Comparison of ENCODE assay signal across 23 cellular contexts in the genomic region with DNA sequence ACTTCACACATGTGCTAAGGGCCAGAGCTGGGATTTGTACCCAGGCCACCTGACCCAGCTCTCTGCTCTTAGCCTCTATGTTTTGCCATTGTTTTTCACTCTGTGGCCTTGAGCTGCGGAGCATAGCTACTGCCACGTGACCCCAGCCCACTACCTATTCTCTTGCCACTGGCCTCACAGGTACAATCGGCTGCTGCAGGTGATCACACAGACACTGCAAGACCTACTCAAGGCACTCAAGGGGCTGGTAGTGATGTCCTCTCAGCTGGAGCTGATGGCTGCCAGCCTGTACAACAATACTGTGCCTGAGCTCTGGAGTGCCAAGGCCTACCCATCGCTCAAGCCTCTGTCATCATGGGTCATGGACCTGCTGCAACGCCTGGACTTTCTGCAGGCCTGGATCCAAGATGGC. TPM values are rescaled to one million over a fixed set of nuclear protein-coding genes. Genes with fewer than 3 reads are reported as not detected.
"Had no signal": no experiment of that assay in that cellular context is flagged by ENCODE, and none has a peak within 500 bp of the region (broad histone marks: within the 10 kb centered on the region; RNA-seq: fewer than 3 reads in every experiment).

No MANE protein-coding gene starts in this region.

- H3K27me3 Mint-ChIP-seq: activated CD4-positive, alpha-beta T cell treated with anti-CD3 and anti-CD28 coated beads, Interleukin-2, amount 10 ng/mL, durations not matched to agents 24 days and 14 days; activated naive CD4-positive, alpha-beta T cell treated with anti-CD3 and anti-CD28 coated beads, Interleukin-2, amount 10 ng/mL, durations not matched to agents 7 days and 5 days; activated T-cell treated with anti-CD3 and anti-CD28 coated beads, Interleukin-2, amount 50 U/mL, for 24 hours; dendritic cell treated with granulocyte-macrophage colony-stimulating factor and Interleukin-4, amounts not matched to agents 40 ng/mL and 50 ng/mL, for 4 days; progenitor cell of endocrine pancreas; stimulated activated memory B cell treated with anti-CD40 and anti-IgM and Interleukin-4, amounts not matched to agents 10 μg/mL and 1 μg/mL and 100 μg/mL, for 72 hours; type B pancreatic cell had no signal

- H3K4me1 ChIP-seq: ascending aorta, testis had no signal

- H3K27me3 ChIP-seq: ascending aorta, esophagus squamous epithelium, testis had no signal

- ATAC-seq: activated CD8-positive, alpha-beta T cell treated with anti-CD3 and anti-CD28 coated beads, Interleukin-2, amount 10 ng/mL, durations not matched to agents 7 days and 5 days; right cardiac atrium; stimulated activated memory B cell treated with anti-CD40 and anti-IgM and Interleukin-4, amounts not matched to agents 10 μg/mL and 1 μg/mL and 100 μg/mL, for 72 hours had no signal

- H3K4me1 Mint-ChIP-seq: activated CD4-positive, alpha-beta T cell treated with anti-CD3 and anti-CD28 coated beads, Interleukin-2, amount 10 ng/mL, durations not matched to agents 24 days and 14 days; activated naive CD4-positive, alpha-beta T cell treated with anti-CD3 and anti-CD28 coated beads, Interleukin-2, amount 10 ng/mL, durations not matched to agents 7 days and 5 days; mesothelial cell of epicardium; stimulated activated memory B cell treated with anti-CD40 and anti-IgM and Interleukin-4, amounts not matched to agents 10 μg/mL and 1 μg/mL and 100 μg/mL, for 72 hours had no signal

- H3K27ac ChIP-seq: ascending aorta, esophagus squamous epithelium, skin epidermis, testis had no signal

- H3K4me3 Mint-ChIP-seq: activated CD4-positive, alpha-beta T cell treated with anti-CD3 and anti-CD28 coated beads, Interleukin-2, amount 10 ng/mL, durations not matched to agents 24 days and 14 days; activated CD8-positive, alpha-beta T cell treated with anti-CD3 and anti-CD28 coated beads, Interleukin-2, amount 10 ng/mL, durations not matched to agents 7 days and 5 days; activated naive CD4-positive, alpha-beta T cell treated with anti-CD3 and anti-CD28 coated beads, Interleukin-2, amount 10 ng/mL, durations not matched to agents 7 days and 5 days; activated T-cell treated with anti-CD3 and anti-CD28 coated beads, Interleukin-2, amount 50 U/mL, for 24 hours; dendritic cell treated with granulocyte-macrophage colony-stimulating factor and Interleukin-4, amounts not matched to agents 40 ng/mL and 50 ng/mL, for 4 days; mesothelial cell of epicardium; stimulated activated memory B cell treated with anti-CD40 and anti-IgM and Interleukin-4, amounts not matched to agents 10 μg/mL and 1 μg/mL and 100 μg/mL, for 72 hours; type B pancreatic cell had no signal

- H3K36me3 Mint-ChIP-seq: type B pancreatic cell had no signal

- DNase-seq: activated CD4-positive, alpha-beta T cell treated with anti-CD3 and anti-CD28 coated beads, Interleukin-2, amount 10 ng/mL, durations not matched to agents 24 days and 14 days; activated CD8-positive, alpha-beta T cell treated with anti-CD3 and anti-CD28 coated beads, Interleukin-2, amount 10 ng/mL, durations not matched to agents 7 days and 5 days; activated naive CD4-positive, alpha-beta T cell treated with anti-CD3 and anti-CD28 coated beads, Interleukin-2, amount 10 ng/mL, durations not matched to agents 7 days and 5 days; activated T-cell treated with anti-CD3 and anti-CD28 coated beads, Interleukin-2, amount 50 U/mL, for 24 hours; effector memory CD4-positive, alpha-beta T cell; esophagus squamous epithelium; left colon; occipital lobe; stimulated activated CD4-positive, alpha-beta T cell treated with anti-CD3 and anti-CD28 coated beads, Interleukin-15, amount 100 ng/mL, for 24 hours; stimulated activated CD4-positive, alpha-beta T cell treated with anti-CD3 and anti-CD28 coated beads, Interleukin-4, amount 100 ng/mL, for 24 hours; testis had no signal

- H3K9me3 ChIP-seq: ascending aorta, esophagus squamous epithelium, testis had no signal

- H3K9me3 Mint-ChIP-seq: activated CD4-positive, alpha-beta T cell treated with anti-CD3 and anti-CD28 coated beads, Interleukin-2, amount 10 ng/mL, durations not matched to agents 24 days and 14 days; activated naive CD4-positive, alpha-beta T cell treated with anti-CD3 and anti-CD28 coated beads, Interleukin-2, amount 10 ng/mL, durations not matched to agents 7 days and 5 days; activated T-cell treated with anti-CD3 and anti-CD28 coated beads, Interleukin-2, amount 50 U/mL, for 24 hours; activated T-helper 2 cell treated with anti-CD3 and anti-CD28 coated beads, Interferon-gamma antibody, Interleukin-2, Interleukin-4, amounts not matched to agents 10 μg/mL and 5 μg/mL and 100 μg/mL, durations not matched to agents 14 hours and 24 hours and 36 hours; dendritic cell treated with granulocyte-macrophage colony-stimulating factor and Interleukin-4, amounts not matched to agents 40 ng/mL and 50 ng/mL, for 4 days; mesothelial cell of epicardium; stimulated activated memory B cell treated with anti-CD40 and anti-IgM and Interleukin-4, amounts not matched to agents 10 μg/mL and 1 μg/mL and 100 μg/mL, for 72 hours; type B pancreatic cell had no signal

- H3K4me3 ChIP-seq: ascending aorta, esophagus squamous epithelium, skin epidermis, testis had no signal

- H3K27ac Mint-ChIP-seq: activated CD4-positive, alpha-beta T cell treated with anti-CD3 and anti-CD28 coated beads, Interleukin-2, amount 10 ng/mL, durations not matched to agents 24 days and 14 days; activated CD8-positive, alpha-beta T cell treated with anti-CD3 and anti-CD28 coated beads, Interleukin-2, amount 10 ng/mL, durations not matched to agents 7 days and 5 days; activated naive CD4-positive, alpha-beta T cell treated with anti-CD3 and anti-CD28 coated beads, Interleukin-2, amount 10 ng/mL, durations not matched to agents 7 days and 5 days; activated T-cell treated with anti-CD3 and anti-CD28 coated beads, Interleukin-2, amount 50 U/mL, for 24 hours; activated T-helper 2 cell treated with anti-CD3 and anti-CD28 coated beads, Interferon-gamma antibody, Interleukin-2, Interleukin-4, amounts not matched to agents 10 μg/mL and 5 μg/mL and 100 μg/mL, durations not matched to agents 14 hours and 24 hours and 36 hours; dendritic cell treated with granulocyte-macrophage colony-stimulating factor and Interleukin-4, amounts not matched to agents 40 ng/mL and 50 ng/mL, for 4 days; mesothelial cell of epicardium; progenitor cell of endocrine pancreas; stimulated activated memory B cell treated with anti-CD40 and anti-IgM and Interleukin-4, amounts not matched to agents 10 μg/mL and 1 μg/mL and 100 μg/mL, for 72 hours; type B pancreatic cell had no signal

RNA-seq across cellular contexts. Expression of gene PHF7, which starts 11.8 kb away (rescaled TPM):
- total RNA-seq: ascending aorta had no signal

RNA-seq across cellular contexts. Expression of gene SEMA3G, which starts 46.2 kb away (rescaled TPM):
- polyA plus RNA-seq: neural cell had no signal

RNA-seq across cellular contexts. Expression of gene TNNC1, which starts 55.2 kb away (rescaled TPM):
- total RNA-seq: endothelial cell of umbilical vein, lung microvascular endothelial cell, occipital lobe had no signal
